11 cellular contexts compared by ENCODE assay signal in the genomic region with DNA sequence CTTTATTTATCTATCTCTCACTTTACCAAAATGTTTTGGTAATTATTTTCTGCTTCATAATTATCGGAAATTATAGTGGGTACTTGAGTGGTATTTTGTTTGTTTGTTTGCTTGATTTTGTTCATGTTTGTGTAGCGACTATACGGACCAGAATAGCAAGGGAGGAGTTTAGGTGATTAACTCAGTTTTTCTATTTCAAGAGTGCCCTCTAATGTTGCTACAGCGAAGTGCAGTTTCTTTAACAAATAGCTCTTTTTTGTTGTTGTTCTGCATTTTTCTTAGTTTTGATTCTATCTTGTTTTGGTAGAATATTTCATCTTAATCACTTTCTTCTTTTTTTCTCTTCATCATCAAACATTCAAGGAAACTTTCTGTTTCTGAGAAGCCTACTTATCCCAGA. TPM values are rescaled to one million over a fixed set of nuclear protein-coding genes. Genes with fewer than 3 reads are reported as not detected.
DNase-seq lines count a peak whose midpoint lies in the region; ATAC-seq and TF ChIP-seq lines count a peak whose summit lies in the region.
"Had no signal": no experiment of that assay in that cellular context is flagged by ENCODE, and none has a peak within 500 bp of the region (broad histone marks: within the 10 kb centered on the region; RNA-seq: fewer than 3 reads in every experiment).

No MANE protein-coding gene starts in this region.

- H3K4me3 ChIP-seq in H7 (ENCODE audit: insufficient read depth, low read depth, low read length): no peak overlapping the region

- ATAC-seq in HG03571 (IDR thresholded peaks at IDR 0.05; ENCODE audit: unreplicated experiment) (no peak), HG03025 (IDR thresholded peaks at IDR 0.05; ENCODE audit: low FRiP score, unreplicated experiment) (no peak)
- ATAC-seq: T-cell had no signal

- no peak overlapping the region for H3K27ac ChIP-seq in C4-2B

- peak; percentile 61 for TF ChIP-seq CTCF in C4-2B (conservative IDR thresholded peaks at IDR 0.05)

- no peaks in the 10 kb centered on the region for H3K36me3 ChIP-seq in H7 (replicated peaks; ENCODE audit: control insufficient read depth, insufficient read depth, low read length)

- DNase-seq in H7 (peak; percentile 38), SK-N-DZ (ENCODE audit: low spot score) (peak; percentile 2), iPS-NIHi11 (ENCODE audit: low spot score) (peak; percentile 18), cerebellar cortex (ENCODE audit: low spot score) (no peak)
- DNase-seq in activated CD8-positive, alpha-beta memory T cell treated with anti-CD3 and anti-CD28 coated beads, Interleukin-2, amount 50 U/mL, for 4 hours: no peak
- DNase-seq: NCI-H1436 treated with DMSO at 0.1 percent for 48 hours, occipital lobe, T-cell had no signal

- no peaks in the 10 kb centered on the region for H3K27me3 ChIP-seq in H7 (ENCODE audit: control insufficient read depth, insufficient read depth, low read length)

RNA-seq across cellular contexts. Expression of gene QRFPR, which starts 40.8 kb away (rescaled TPM):
- total RNA-seq in H7 (2014; rRNA removed; shearing (Covaris generic)): 1.4 and 2.3 TPM in 2 replicates
- polyA plus RNA-seq in SK-N-DZ (2014; cell fraction: cytosol; rRNA removed): not detected in 2 replicates
- not detected in 2 replicates for polyA plus RNA-seq in SK-N-DZ (2014; cell fraction: nucleus; rRNA removed)
- total RNA-seq: occipital lobe, T-cell had no signal

Comparison
In these comparisons a context has a peak if more than half of its experiments do, and no peak if none do; other contexts are left out.
1. DNase-seq: peak in H7 (single experiment), SK-N-DZ (single experiment) and iPS-NIHi11 (single experiment); none in activated CD8-positive, alpha-beta memory T cell treated with anti-CD3 and anti-CD28 coated beads, Interleukin-2, amount 50 U/mL, for 4 hours (single experiment) and cerebellar cortex (single experiment).